8 cellular contexts compared by ENCODE assay signal in the genomic region with DNA sequence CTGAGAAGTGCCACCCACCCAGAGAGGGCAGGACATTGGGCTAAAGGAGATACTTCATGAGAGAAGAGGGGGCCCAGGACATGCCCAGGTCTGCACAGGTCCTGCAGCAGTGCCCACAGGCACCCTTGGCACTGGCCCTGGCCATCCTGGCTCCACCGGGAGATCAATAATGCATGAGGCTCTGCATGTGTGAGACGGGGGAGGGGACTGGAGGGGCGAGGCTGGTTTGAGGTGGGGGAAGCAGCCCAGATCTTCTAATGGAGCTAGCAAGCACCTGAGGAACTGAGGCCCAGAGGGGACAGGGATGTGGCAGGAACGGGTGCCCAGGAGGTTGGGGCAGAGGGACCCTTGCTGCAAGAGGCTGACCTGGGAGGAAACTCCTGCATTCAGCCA. TPM values are rescaled to one million over a fixed set of nuclear protein-coding genes. Genes with fewer than 3 reads are reported as not detected.
A peak's percentile ranks its signal among the peaks of the same experiment; 100 is the strongest.
DNase-seq lines count a peak whose midpoint lies in the region; ATAC-seq and TF ChIP-seq lines count a peak whose summit lies in the region.

No MANE protein-coding gene starts in this region.

- peaks cover 4 to 13% (median 12%) of the 10 kb centered on the region in 3 donors for H3K4me1 Mint-ChIP-seq in IgD-negative memory B cell
- peaks cover 23 to 33% (median 23%) of the 10 kb centered on the region in 3 donors for H3K4me1 Mint-ChIP-seq in naive B cell

- H3K27me3 ChIP-seq in BE2C, result no peaks in the 10 kb centered on the region

- H3K9me3 Mint-ChIP-seq in IgD-negative memory B cell (no peaks in the 10 kb centered on the region), naive B cell (no peaks in the 10 kb centered on the region)

- H3K4me1 ChIP-seq in BE2C, result peaks cover 8% of the 10 kb centered on the region; the same call in 1 of the 2 replicates

- H3K36me3 Mint-ChIP-seq in IgD-negative memory B cell (peaks cover 3% of the 10 kb centered on the region), naive B cell (peaks cover 5 to 31% of the 10 kb centered on the region in 2 donors)

- H3K27me3 Mint-ChIP-seq in IgD-negative memory B cell, result no peaks in the 10 kb centered on the region
- H3K27me3 Mint-ChIP-seq in naive B cell, result no peaks in the 10 kb centered on the region

- TF ChIP-seq CTCF in BE2C (IDR thresholded peaks at IDR 0.05; ENCODE audit: low read depth, low read length) (no peak), choroid plexus epithelial cell (conservative IDR thresholded peaks at IDR 0.05; ENCODE audit: low read depth, low read length) (no peak)

- H3K36me3 ChIP-seq in BE2C, result peaks cover 23% of the 10 kb centered on the region

- H3K4me3 Mint-ChIP-seq in IgD-negative memory B cell, result peak overlapping the region; percentile 87 to 99 (median 98)
- H3K4me3 Mint-ChIP-seq in naive B cell, result peak overlapping the region; percentile 91 to 99 (median 98)

- H3K4me3 ChIP-seq in BE2C (ENCODE audit: low read depth, low read length) (peak overlapping the region; percentile 82), choroid plexus epithelial cell (ENCODE audit: low read depth, low read length) (peak overlapping the region; percentile 81)

- DNase-seq in BE2C (no peak), choroid plexus epithelial cell (ENCODE audit: low read depth) (no peak), naive B cell (no peak), NCI-H774 (lab: John Stamatoyannopoulos, UW) (no peak), NCI-H2227 treated with DMSO at 0.1 percent for 48 hours (lab: John Stamatoyannopoulos, UW) (no peak), DMS53 treated with DMSO at 0.1 percent for 48 hours (lab: John Stamatoyannopoulos, UW; ENCODE audit: unreplicated experiment) (no peak)

- H3K9me3 ChIP-seq in BE2C, result no peaks in the 10 kb centered on the region

- no peak for ATAC-seq in naive B cell (ENCODE audit: low read depth in 2 of 2)
- no peak for ATAC-seq in GM21717 (IDR thresholded peaks at IDR 0.05; ENCODE audit: unreplicated experiment)

- H3K27ac Mint-ChIP-seq in IgD-negative memory B cell, result peak overlapping the region in 2 of 3 donors; percentile 72 to 96
- H3K27ac Mint-ChIP-seq in naive B cell, result peak overlapping the region in 5 of 6 donors; percentile 63 to 92 (median 88)

RNA-seq across cellular contexts. Expression of gene OSBPL7, which starts 0.6 kb away (rescaled TPM):
- 17.3 TPM for polyA plus RNA-seq in BE2C (2012; ENCODE audit: insufficient read depth, insufficient read length, low read depth)
- 8.7 TPM for polyA plus RNA-seq in IgD-negative memory B cell
- 1 to 10 TPM; 1.2 to 9.2 (median 4.5) TPM for polyA plus RNA-seq in naive B cell (ENCODE audit: low read depth in 6 of 6)

RNA-seq across cellular contexts. Expression of gene MRPL10, which starts 10.3 kb away (rescaled TPM):
- polyA plus RNA-seq in BE2C (2012; ENCODE audit: insufficient read depth, insufficient read length, low read depth), result 120 TPM
- polyA plus RNA-seq in IgD-negative memory B cell (36.2 TPM), naive B cell (ENCODE audit: low read depth in 6 of 6) (10 to 100 TPM; 33.1 to 49.0 (median 39.1) TPM)

RNA-seq across cellular contexts. Expression of gene LRRC46, which starts 10.4 kb away (rescaled TPM):
- 0.51 TPM for polyA plus RNA-seq in BE2C (2012; ENCODE audit: insufficient read depth, insufficient read length, low read depth)
- polyA plus RNA-seq in IgD-negative memory B cell, result 0.90 TPM
- 1 to 10 TPM in 3 of 6 donors, under 1 TPM in 2, not detected in 1; 0.39 to 2.3 (median 1.0) TPM for polyA plus RNA-seq in naive B cell (ENCODE audit: low read depth in 6 of 6)

RNA-seq across cellular contexts. Expression of gene SCRN2, which starts 20.0 kb away (rescaled TPM):
- polyA plus RNA-seq in BE2C (2012; ENCODE audit: insufficient read depth, insufficient read length, low read depth), result 41.0 TPM
- 19.8 TPM for polyA plus RNA-seq in IgD-negative memory B cell
- 10 to 100 TPM; 20.0 to 35.5 (median 23.5) TPM for polyA plus RNA-seq in naive B cell (ENCODE audit: low read depth in 6 of 6)

RNA-seq across cellular contexts. Expression of gene SP6, which starts 29.9 kb away (rescaled TPM):
- 0.79 TPM for polyA plus RNA-seq in BE2C (2012; ENCODE audit: insufficient read depth, insufficient read length, low read depth)
- polyA plus RNA-seq in IgD-negative memory B cell (not detected), naive B cell (ENCODE audit: low read depth in 6 of 6) (under 1 TPM in 1 of 6 donors, not detected in 5; 0.12 TPM)
